31 cellular contexts compared by ENCODE assay signal in genomic region chr7:13890793-13891192, GRCh38.
"Had no signal": no experiment of that assay in that cellular context is flagged by ENCODE, and none has a peak within 500 bp of the region (broad histone marks: within the 10 kb centered on the region; RNA-seq: fewer than 3 reads in every experiment).

No MANE protein-coding gene starts in this region.

- H3K4me1 ChIP-seq: adrenal gland, body of pancreas, breast epithelium had no signal

- H3K36me3 ChIP-seq: adrenal gland, brain microvascular endothelial cell, breast epithelium had no signal

- H3K27me3 ChIP-seq: adrenal gland, body of pancreas, brain microvascular endothelial cell, breast epithelium had no signal

- ATAC-seq: activated CD8-positive, alpha-beta T cell treated with anti-CD3 and anti-CD28 coated beads for 36 hours; activated naive CD4-positive, alpha-beta T cell treated with anti-CD3 and anti-CD28 coated beads, Interleukin-2, amount 50 U/mL, for 72 hours; activated T-cell treated with anti-CD3 and anti-CD28 coated beads, Interleukin-2, amount 50 U/mL, for 4 hours; activated T-cell treated with anti-CD3 and anti-CD28 coated beads, Interleukin-2, amount 50 U/mL, for 72 hours; activated T-helper 17 cell treated with anti-CD3 and anti-CD28 coated beads, Interleukin-2, amount 50 U/mL, for 72 hours; body of pancreas had no signal

- DNase-seq: activated B cell treated with CpG ODN at 0.5 μM for 24 hours; activated CD4-positive, alpha-beta memory T cell treated with anti-CD3 and anti-CD28 coated beads for 36 hours; activated CD4-positive, alpha-beta T cell treated with anti-CD3 and anti-CD28 coated beads for 4 hours; activated CD4-positive, alpha-beta T cell treated with anti-CD3 and anti-CD28 coated beads, Interleukin-2, amount 10 ng/mL, durations not matched to agents 24 days and 14 days; activated CD4-positive, alpha-beta T cell treated with anti-CD3 and anti-CD28 coated beads, Interleukin-2, amount 50 U/mL, for 1 hour; activated CD4-positive, alpha-beta T cell treated with anti-CD3 and anti-CD28 coated beads, Interleukin-2, amount 50 U/mL, for 4 hours; activated CD4-positive, CD25-positive, alpha-beta regulatory T cell treated with anti-CD3 and anti-CD28 coated beads, Interleukin-2, amount 50 U/mL, for 72 hours; activated CD8-positive, alpha-beta memory T cell treated with anti-CD3 and anti-CD28 coated beads, Interleukin-2, amount 50 U/mL, for 4 hours; activated CD8-positive, alpha-beta T cell treated with anti-CD3 and anti-CD28 coated beads for 36 hours; activated effector memory CD4-positive, alpha-beta T cell treated with anti-CD3 and anti-CD28 coated beads, Interleukin-2, amount 50 U/mL, for 16 hours; activated gamma-delta T cell treated with Interleukin-2 at 50 U/mL for 16 hours; activated naive CD4-positive, alpha-beta T cell; activated naive CD4-positive, alpha-beta T cell treated with anti-CD3 and anti-CD28 coated beads for 36 hours; activated naive CD4-positive, alpha-beta T cell treated with anti-CD3 and anti-CD28 coated beads, Interleukin-2, amount 50 U/mL, for 16 hours; activated naive CD8-positive, alpha-beta T cell treated with anti-CD3 and anti-CD28 coated beads for 36 hours; activated T-cell treated with anti-CD3 and anti-CD28 coated beads for 4 hours; activated T-cell treated with anti-CD3 and anti-CD28 coated beads, Interleukin-2, amount 50 U/mL, for 1 hour; activated T-cell treated with anti-CD3 and anti-CD28 coated beads, Interleukin-2, amount 50 U/mL, for 4 hours; activated T-cell treated with anti-CD3 and anti-CD28 coated beads, Interleukin-2, amount 50 U/mL, for 72 hours; adrenal gland; amniotic stem cell; aorta; body of pancreas; brain microvascular endothelial cell; central memory CD4-positive, alpha-beta T cell; T-helper 2 cell; T-helper 9 cell had no signal

- H3K9me3 ChIP-seq: adrenal gland, body of pancreas, breast epithelium had no signal

- H3K4me3 ChIP-seq: adrenal gland, body of pancreas, breast epithelium had no signal

- H3K27ac ChIP-seq: adrenal gland, body of pancreas, brain microvascular endothelial cell, breast epithelium, VCaP had no signal
